Comparison of ENCODE assay signal across 16 cellular contexts in genomic region chr5:171648279-171648774, GRCh38.
A peak's percentile ranks its signal among the peaks of the same experiment; 100 is the strongest.
DNase-seq lines count a peak whose midpoint lies in the region; ATAC-seq and TF ChIP-seq lines count a peak whose summit lies in the region.
"Had no signal": no experiment of that assay in that cellular context is flagged by ENCODE, and none has a peak within 500 bp of the region (broad histone marks: within the 10 kb centered on the region; RNA-seq: fewer than 3 reads in every experiment).

No MANE protein-coding gene starts in this region.

- TF ChIP-seq POLR2A in NB4 (IDR thresholded peaks at IDR 0.05; ENCODE audit: extremely low read depth, insufficient read length): no peak

- no peaks in the 10 kb centered on the region for H4K20me1 ChIP-seq in BLaER1 treated with 17β-estradiol and CSF1 and Interleukin-3, amounts not matched to agents 10 nM and 100 nM
- no peaks in the 10 kb centered on the region for H4K20me1 ChIP-seq in osteoblast (ENCODE audit: insufficient read depth, low read length)

- peak overlapping the region; percentile 58 to 77 (median 66) for H3K4me2 ChIP-seq in BLaER1 treated with 17β-estradiol and CSF1 and Interleukin-3, amounts not matched to agents 10 nM and 100 nM
- no peak overlapping the region for H3K4me2 ChIP-seq in osteoblast (ENCODE audit: insufficient read depth, low read length)

- H3K4me3 ChIP-seq in BLaER1 treated with 17β-estradiol and CSF1 and Interleukin-3, amounts not matched to agents 10 nM and 100 nM: no peak overlapping the region
- H3K4me3 ChIP-seq in NB4 (ENCODE audit: low read depth, low read length) (no peak overlapping the region), osteoblast (ENCODE audit: insufficient read depth, low read length) (no peak overlapping the region)
- H3K4me3 ChIP-seq: HAP-1 had no signal

- H3K9ac ChIP-seq in BLaER1 treated with 17β-estradiol and CSF1 and Interleukin-3, amounts not matched to agents 10 nM and 100 nM: peak overlapping the region in 1 of 11 experiments; percentile 4; a peak in 1 of 22 replicates

- DNase-seq in NB4 (ENCODE audit: low read depth) (peak; percentile 55), osteoblast (ENCODE audit: insufficient read length, low spot score, missing footprints) (no peak), NCI-H526 (lab: John Stamatoyannopoulos, UW) (no peak)
- DNase-seq: 8988T; AML-193; C1 segment of cervical spinal cord; Calu3; CD4-positive, alpha-beta T cell; DMS 273 treated with DMSO at 0.1 percent for 48 hours; HFFc6 had no signal

- no peaks in the 10 kb centered on the region for H3K27me3 ChIP-seq in BLaER1 treated with 17β-estradiol and CSF1 and Interleukin-3, amounts not matched to agents 10 nM and 100 nM
- peaks cover 4% of the 10 kb centered on the region for H3K27me3 ChIP-seq in osteoblast (ENCODE audit: insufficient read depth, low read length)

- H3K4me1 Mint-ChIP-seq in brain: peaks cover 71% of the 10 kb centered on the region

- no peak overlapping the region for H3K4me3 Mint-ChIP-seq in brain
- H3K4me3 Mint-ChIP-seq: CD4-positive, alpha-beta T cell; HFFc6; IgD-negative memory B cell had no signal

- peaks cover 19% of the 10 kb centered on the region for H3K27me3 Mint-ChIP-seq in brain

- TF ChIP-seq CTCF in NB4 (IDR thresholded peaks at IDR 0.05; ENCODE audit: low read depth, low read length): no peak
- TF ChIP-seq CTCF in brain (conservative IDR thresholded peaks at IDR 0.05): no peak
- TF ChIP-seq CTCF in osteoblast (IDR thresholded peaks at IDR 0.05; ENCODE audit: extremely low read depth, low read depth, low read length): no peak

- peaks cover 22 to 50% (median 46%) of the 10 kb centered on the region in 10 experiments for H3K4me1 ChIP-seq in BLaER1 treated with 17β-estradiol and CSF1 and Interleukin-3, amounts not matched to agents 10 nM and 100 nM
- peaks cover 13% of the 10 kb centered on the region for H3K4me1 ChIP-seq in osteoblast (ENCODE audit: insufficient read depth, low read length)
- H3K4me1 ChIP-seq: HAP-1 had no signal

- H3K9me3 Mint-ChIP-seq in brain: peaks cover 0 to 8% (median 3%) of the 10 kb centered on the region in 5 experiments
- H3K9me3 Mint-ChIP-seq: CD4-positive, alpha-beta T cell; HFFc6 had no signal

- peak overlapping the region in 3 of 5 experiments; percentile 4 to 94 (median 13) for H3K27ac Mint-ChIP-seq in brain
- H3K27ac Mint-ChIP-seq: CD4-positive, alpha-beta T cell; HFFc6; IgD-negative memory B cell had no signal

- H3K36me3 Mint-ChIP-seq in brain: no peaks in the 10 kb centered on the region

- ATAC-seq in GM18867 (IDR thresholded peaks at IDR 0.05; ENCODE audit: unreplicated experiment) (no peak), HG03097 (IDR thresholded peaks at IDR 0.05; ENCODE audit: low FRiP score, unreplicated experiment) (no peak)

- peaks cover 0 to 7% (median 3%) of the 10 kb centered on the region in 11 experiments; a peak in 7 of 22 replicates for H3K9me3 ChIP-seq in BLaER1 treated with 17β-estradiol and CSF1 and Interleukin-3, amounts not matched to agents 10 nM and 100 nM (replicated peaks in 1 of 11)
- H3K9me3 ChIP-seq in osteoblast (ENCODE audit: low read depth, low read length): no peaks in the 10 kb centered on the region
- H3K9me3 ChIP-seq: HAP-1 had no signal

- H3K79me2 ChIP-seq in osteoblast (ENCODE audit: insufficient read depth, low read length): no peaks in the 10 kb centered on the region

- no peaks in the 10 kb centered on the region for H3K36me3 ChIP-seq in BLaER1 treated with 17β-estradiol and CSF1 and Interleukin-3, amounts not matched to agents 10 nM and 100 nM
- no peaks in the 10 kb centered on the region for H3K36me3 ChIP-seq in osteoblast (ENCODE audit: insufficient read depth, low read length)
- H3K36me3 ChIP-seq: HAP-1 had no signal

- peak overlapping the region; percentile 2 for H2AFZ ChIP-seq in osteoblast (ENCODE audit: low read length)

- H3K27ac ChIP-seq in BLaER1 treated with 17β-estradiol and CSF1 and Interleukin-3, amounts not matched to agents 10 nM and 100 nM: no peak overlapping the region
- H3K27ac ChIP-seq in osteoblast (ENCODE audit: low read depth, low read length): no peak overlapping the region
